ENCODE assay signal across 1 cellular context in the genomic region with DNA sequence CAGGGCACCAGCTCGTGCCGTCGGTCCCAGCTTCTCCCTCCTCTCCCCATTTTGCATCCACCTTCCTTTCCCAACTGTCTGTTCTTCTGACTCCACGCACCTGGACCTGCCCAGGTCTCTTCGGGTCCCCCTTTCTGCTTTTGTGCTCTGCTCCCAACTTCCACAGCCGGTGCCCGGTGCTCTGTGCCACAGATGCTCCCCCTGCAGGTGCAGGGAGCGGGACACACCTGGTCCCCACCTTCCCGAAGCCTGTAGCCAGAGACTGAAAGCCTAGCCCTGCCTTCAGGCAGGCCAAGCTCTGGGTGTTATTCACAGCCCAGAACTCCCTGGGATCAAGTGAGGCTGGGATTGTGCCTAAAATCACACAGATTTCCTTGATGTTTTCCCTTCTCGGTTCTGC.
TF ChIP-seq lines count a peak whose summit lies in the region.

No MANE protein-coding gene starts in this region.

TF ChIP-seq in H1, 55 proteins besides CTCF, POLR2A, EP300 and RAD21:
- TF ChIP-seq EGR1 (IDR thresholded peaks at IDR 0.05; ENCODE audit: borderline replicate concordance, low read depth, low read length): no peak
- no peak for TF ChIP-seq RNF2 (IDR thresholded peaks at IDR 0.05; ENCODE audit: borderline replicate concordance, low read depth, low read length, missing control alignments, poor library complexity, severe bottlenecking)
- no peak for TF ChIP-seq JUND (IDR thresholded peaks at IDR 0.05; ENCODE audit: low read length)
- no peak for TF ChIP-seq YY1 (IDR thresholded peaks at IDR 0.05; ENCODE audit: low read depth, low read length)
- TF ChIP-seq RBBP5 (IDR thresholded peaks at IDR 0.05; ENCODE audit: borderline replicate concordance, low read depth, low read length): no peak
- TF ChIP-seq SUZ12 (IDR thresholded peaks at IDR 0.05; ENCODE audit: low read length): no peak
- no peak for TF ChIP-seq CBX5 (IDR thresholded peaks at IDR 0.05; ENCODE audit: low read depth, low read length)
- TF ChIP-seq TCF12 (IDR thresholded peaks at IDR 0.05; ENCODE audit: low read depth, low read length): no peak
- TF ChIP-seq CHD7 (IDR thresholded peaks at IDR 0.05; ENCODE audit: insufficient replicate concordance, low read length): no peak
- TF ChIP-seq SIN3A (conservative IDR thresholded peaks at IDR 0.05 in 1 of 2, IDR thresholded peaks at IDR 0.05 in 1 of 2; ENCODE audit: low read depth in 1 of 2, low read length in 2 of 2): no peak
- no peak for TF ChIP-seq ZNF274 (IDR thresholded peaks at IDR 0.05; ENCODE audit: borderline replicate concordance, extremely low read depth, low read length)
- TF ChIP-seq BACH1 (IDR thresholded peaks at IDR 0.05; ENCODE audit: low read length): no peak
TF ChIP-seq in H1: peak in this region for 0.
